Comparison of ENCODE assay signal across 12 cellular contexts in genomic region chr17:66580178-66580577, GRCh38.
A peak's percentile ranks its signal among the peaks of the same experiment; 100 is the strongest.
DNase-seq lines count a peak whose midpoint lies in the region; ATAC-seq, FAIRE-seq and TF ChIP-seq lines count a peak whose summit lies in the region.
"Had no signal": no experiment of that assay in that cellular context is flagged by ENCODE, and none has a peak within 500 bp of the region (broad histone marks: within the 10 kb centered on the region; RNA-seq: fewer than 3 reads in every experiment).

No MANE protein-coding gene starts in this region.

- intact Hi-C loops in mucosa of descending colon (cut with DNase I, micrococcal nuclease) = no loop called here

- H3K4me1 ChIP-seq in mucosa of descending colon (ENCODE audit: low read depth) = peaks cover 3% of the 10 kb centered on the region

- no peak for TF ChIP-seq CTCF in fibroblast of the aortic adventitia (IDR thresholded peaks at IDR 0.05; ENCODE audit: insufficient read depth, low read length)
- no peak for TF ChIP-seq CTCF in mucosa of descending colon (IDR thresholded peaks at IDR 0.05)

- H3K4me3 ChIP-seq in fibroblast of the aortic adventitia (ENCODE audit: low read depth, low read length) (no peak overlapping the region), mucosa of descending colon (no peak overlapping the region)
- H3K4me3 ChIP-seq: dorsolateral prefrontal cortex had no signal

- ATAC-seq in mucosa of descending colon = peak; percentile 28
- ATAC-seq in HG03439 (IDR thresholded peaks at IDR 0.05; ENCODE audit: unreplicated experiment) = no peak
- ATAC-seq in HG03521 (IDR thresholded peaks at IDR 0.05; ENCODE audit: unreplicated experiment) = no peak
- ATAC-seq in HG02678 (IDR thresholded peaks at IDR 0.05; ENCODE audit: unreplicated experiment) = no peak
- no peak for ATAC-seq in HG03108 (IDR thresholded peaks at IDR 0.05; ENCODE audit: unreplicated experiment)
- ATAC-seq: activated CD8-positive, alpha-beta T cell treated with anti-CD3 and anti-CD28 coated beads for 36 hours had no signal

- FAIRE-seq in RCC 7860 (lab: Jason Lieb, UNC) = no peak
- FAIRE-seq: GM12891 had no signal

- H3K9me3 ChIP-seq in mucosa of descending colon = no peaks in the 10 kb centered on the region

- peak; percentile 45 for DNase-seq in A172 (ENCODE audit: low spot score)
- DNase-seq in RCC 7860 (ENCODE audit: low spot score) = peak; percentile 13
- peak; percentile 59 for DNase-seq in fibroblast of the aortic adventitia (ENCODE audit: low read depth)
- DNase-seq in mucosa of descending colon = peak in 2 of 3 donors; percentile 24 to 45
- DNase-seq: activated CD8-positive, alpha-beta T cell treated with anti-CD3 and anti-CD28 coated beads for 36 hours; dorsolateral prefrontal cortex; naive B cell had no signal

- no peaks in the 10 kb centered on the region for H3K36me3 ChIP-seq in mucosa of descending colon (ENCODE audit: low read depth)
